Comparison of ENCODE assay signal across 8 cellular contexts in genomic region chr14:68979722-68980552, GRCh38. TPM values are rescaled to one million over a fixed set of nuclear protein-coding genes. Genes with fewer than 3 reads are reported as not detected.
A peak's percentile ranks its signal among the peaks of the same experiment; 100 is the strongest.
DNase-seq lines count a peak whose midpoint lies in the region; ATAC-seq and TF ChIP-seq lines count a peak whose summit lies in the region.

No MANE protein-coding gene starts in this region.

- TF ChIP-seq POLR2A in ovary (IDR thresholded peaks at IDR 0.05) = no peak

- no peak for TF ChIP-seq EP300 in ovary (IDR thresholded peaks at IDR 0.05)

- peaks cover 2% of the 10 kb centered on the region for H3K9me3 Mint-ChIP-seq in activated CD4-positive, alpha-beta memory T cell treated with anti-CD3 and anti-CD28 coated beads, Interleukin-2, amount 10 ng/mL, durations not matched to agents 7 days and 5 days
- H3K9me3 Mint-ChIP-seq in glutamatergic neuron (ENCODE audit: unreplicated experiment) = peaks cover 3% of the 10 kb centered on the region

- H3K4me3 Mint-ChIP-seq in activated CD4-positive, alpha-beta memory T cell treated with anti-CD3 and anti-CD28 coated beads, Interleukin-2, amount 10 ng/mL, durations not matched to agents 7 days and 5 days = peak overlapping the region; percentile 82
- H3K4me3 Mint-ChIP-seq in glutamatergic neuron (ENCODE audit: unreplicated experiment) = peak overlapping the region; percentile 78

- no peaks in the 10 kb centered on the region for H3K27me3 ChIP-seq in ovary

- POLR2A ChIA-PET in activated CD4-positive, alpha-beta memory T cell treated with anti-CD3 and anti-CD28 coated beads, Interleukin-2, amount 10 ng/mL, durations not matched to agents 7 days and 5 days (lab: Charles Lee) = no interaction called here

- H3K27me3 Mint-ChIP-seq in activated CD4-positive, alpha-beta memory T cell treated with anti-CD3 and anti-CD28 coated beads, Interleukin-2, amount 10 ng/mL, durations not matched to agents 7 days and 5 days = peaks cover 32% of the 10 kb centered on the region
- H3K27me3 Mint-ChIP-seq in glutamatergic neuron (ENCODE audit: unreplicated experiment) = peaks cover 3% of the 10 kb centered on the region

- intact Hi-C loops in ovary (cut with DNase I) = loop anchor here (5.0 to 10.0 kb wide), 6 partner anchors 43 to 115 kb away; no protein-coding TSS in a partner anchor

- peak overlapping the region; percentile 77 to 97 for H3K27ac ChIP-seq in ovary

- H3K4me3 ChIP-seq in LNCaP clone FGC (ENCODE audit: low read depth, low read length) = peak overlapping the region; percentile 59
- H3K4me3 ChIP-seq in ovary = peak overlapping the region; percentile 80

- peaks cover 27% of the 10 kb centered on the region for H3K4me1 Mint-ChIP-seq in activated CD4-positive, alpha-beta memory T cell treated with anti-CD3 and anti-CD28 coated beads, Interleukin-2, amount 10 ng/mL, durations not matched to agents 7 days and 5 days
- peaks cover 16% of the 10 kb centered on the region for H3K4me1 Mint-ChIP-seq in glutamatergic neuron (ENCODE audit: low read depth, unreplicated experiment)

- TF ChIP-seq CTCF in LNCaP clone FGC (IDR thresholded peaks at IDR 0.05; ENCODE audit: control insufficient read depth, extremely low read depth, insufficient read depth) = no peak
- TF ChIP-seq CTCF in glutamatergic neuron (IDR thresholded peaks at IDR 0.05; ENCODE audit: partially characterized antibody, unreplicated experiment) = no peak
- no peak for TF ChIP-seq CTCF in ovary (IDR thresholded peaks at IDR 0.05)

- WGBS in ovary, 3 donors = 11 to 14% (median 12%) methylated on average over 41 to 48 of the region's 48 CpGs

- H3K27ac Mint-ChIP-seq in activated CD4-positive, alpha-beta memory T cell treated with anti-CD3 and anti-CD28 coated beads, Interleukin-2, amount 10 ng/mL, durations not matched to agents 7 days and 5 days = no peak overlapping the region
- H3K27ac Mint-ChIP-seq in glutamatergic neuron (ENCODE audit: unreplicated experiment) = no peak overlapping the region

- ATAC-seq in HG02884 (IDR thresholded peaks at IDR 0.05; ENCODE audit: unreplicated experiment) = no peak

- peaks cover 23% of the 10 kb centered on the region for H3K4me1 ChIP-seq in ovary (ENCODE audit: insufficient read depth)

- no peaks in the 10 kb centered on the region for H3K9me3 ChIP-seq in ovary

- no peaks in the 10 kb centered on the region for H3K36me3 ChIP-seq in ovary

- CTCF ChIA-PET in activated CD4-positive, alpha-beta memory T cell treated with anti-CD3 and anti-CD28 coated beads, Interleukin-2, amount 10 ng/mL, durations not matched to agents 7 days and 5 days (lab: Charles Lee) = no interaction called here

- peak; percentile 65 for DNase-seq in DMS53 (lab: John Stamatoyannopoulos, UW)
- DNase-seq in LNCaP clone FGC (ENCODE audit: low read depth) = no peak
- DNase-seq in activated CD4-positive, alpha-beta memory T cell treated with anti-CD3 and anti-CD28 coated beads, Interleukin-2, amount 10 ng/mL, durations not matched to agents 7 days and 5 days = no peak
- peak; percentile 46 for DNase-seq in glutamatergic neuron
- DNase-seq in ovary = peak; percentile 54 to 75 (median 67)
- no peak for DNase-seq in COLO829 (ENCODE audit: low spot score)
- DNase-seq in activated effector memory CD4-positive, alpha-beta T cell treated with anti-CD3 and anti-CD28 coated beads, Interleukin-2, amount 50 U/mL, for 16 hours = no peak

- H3K36me3 Mint-ChIP-seq in activated CD4-positive, alpha-beta memory T cell treated with anti-CD3 and anti-CD28 coated beads, Interleukin-2, amount 10 ng/mL, durations not matched to agents 7 days and 5 days (ENCODE audit: low read depth) = peaks cover 12% of the 10 kb centered on the region
- no peaks in the 10 kb centered on the region for H3K36me3 Mint-ChIP-seq in glutamatergic neuron (ENCODE audit: unreplicated experiment)

RNA-seq across cellular contexts. Expression of gene ACTN1, which starts 0.8 kb away (rescaled TPM):
- 10 to 100 TPM; 34.7 to 37.1 TPM for total RNA-seq in activated CD4-positive, alpha-beta memory T cell treated with anti-CD3 and anti-CD28 coated beads, Interleukin-2, amount 10 ng/mL, durations not matched to agents 7 days and 5 days
- 48.1 TPM for total RNA-seq in glutamatergic neuron (ENCODE audit: unreplicated experiment)
- 100 to 1,000 TPM in 5 of 7 donors, 10 to 100 TPM in 2; 39.0 to 203 (median 138) TPM for total RNA-seq in ovary
- 100 to 1,000 TPM in 1 of 2 donors, 10 to 100 TPM in 1; 60.3 to 178 TPM for polyA plus RNA-seq in ovary

Comparison
In these comparisons a context has a peak if more than half of its experiments do, and no peak if none do; other contexts are left out.
1. DNase-seq: peak in DMS53 (single experiment), glutamatergic neuron (single experiment) and ovary (5 of 5); none in LNCaP clone FGC (single experiment), activated CD4-positive, alpha-beta memory T cell treated with anti-CD3 and anti-CD28 coated beads, Interleukin-2, amount 10 ng/mL, durations not matched to agents 7 days and 5 days (single experiment), COLO829 (single experiment) and activated effector memory CD4-positive, alpha-beta T cell treated with anti-CD3 and anti-CD28 coated beads, Interleukin-2, amount 50 U/mL, for 16 hours (single experiment).